ENCODE assay signal across 7 cellular contexts in genomic region chr22:22110548-22111266, GRCh38.
A peak's percentile ranks its signal among the peaks of the same experiment; 100 is the strongest.
DNase-seq lines count a peak whose midpoint lies in the region; ATAC-seq, FAIRE-seq and TF ChIP-seq lines count a peak whose summit lies in the region.

No MANE protein-coding gene starts in this region.

- dilution Hi-C loops in keratinocyte (cut with MboI; ENCODE audit: extremely low pct_ligation_motif_present, low sequenced_read_pairs): no loop called here

- H3K9me3 Mint-ChIP-seq in Calu3 (ENCODE audit: low read depth, unreplicated experiment): no peaks in the 10 kb centered on the region
- no peaks in the 10 kb centered on the region for H3K9me3 Mint-ChIP-seq in stimulated activated memory B cell treated with anti-CD40 and anti-IgM and Interleukin-4, amounts not matched to agents 10 μg/mL and 1 μg/mL and 100 μg/mL, for 72 hours

- DNase-seq in Calu3 (peak; percentile 65), NCI-H69 (lab: John Stamatoyannopoulos, UW) (peak; percentile 31), astrocyte of the cerebellum (ENCODE audit: low read depth) (peak; percentile 27), keratinocyte (ENCODE audit: low read depth, low spot score) (peak; percentile 71)

- H3K27ac Mint-ChIP-seq in Calu3 (ENCODE audit: unreplicated experiment): no peak overlapping the region
- H3K27ac Mint-ChIP-seq in stimulated activated memory B cell treated with anti-CD40 and anti-IgM and Interleukin-4, amounts not matched to agents 10 μg/mL and 1 μg/mL and 100 μg/mL, for 72 hours: peak overlapping the region; percentile 75

- H3K4me3 Mint-ChIP-seq in Calu3 (ENCODE audit: low read depth, unreplicated experiment): no peak overlapping the region
- H3K4me3 Mint-ChIP-seq in stimulated activated memory B cell treated with anti-CD40 and anti-IgM and Interleukin-4, amounts not matched to agents 10 μg/mL and 1 μg/mL and 100 μg/mL, for 72 hours: peak overlapping the region; percentile 45

- peaks cover 24% of the 10 kb centered on the region for H3K4me1 ChIP-seq in keratinocyte (ENCODE audit: control insufficient read depth, extremely low read depth, insufficient read depth, low read length)

- no peaks in the 10 kb centered on the region for H3K9me1 ChIP-seq in keratinocyte (ENCODE audit: control insufficient read depth, extremely low read depth, insufficient read depth, low read length)

- no peaks in the 10 kb centered on the region for H3K79me2 ChIP-seq in keratinocyte (ENCODE audit: control insufficient read depth, insufficient read depth, low read length)

- H3K4me3 ChIP-seq in astrocyte of the cerebellum (ENCODE audit: low read depth, low read length) (no peak overlapping the region), keratinocyte (ENCODE audit: control insufficient read depth in 2 of 3, extremely low read depth in 1 of 3, insufficient read depth in 2 of 3, low read depth in 1 of 3, low read length in 3 of 3) (peak overlapping the region in 2 of 3 experiments; percentile 28 to 58)

- H2AFZ ChIP-seq in keratinocyte (ENCODE audit: control insufficient read depth, low read length): peak overlapping the region; percentile 93

- H3K36me3 ChIP-seq in keratinocyte (ENCODE audit: control insufficient read depth in 2 of 2, extremely low read depth in 1 of 2, insufficient read depth in 2 of 2, low read length in 2 of 2): no peaks in the 10 kb centered on the region

- peak; percentile 87 for FAIRE-seq in keratinocyte (lab: Jason Lieb, UNC)

- no peaks in the 10 kb centered on the region for H3K9me3 ChIP-seq in keratinocyte (ENCODE audit: control insufficient read depth, low read depth, low read length)

- H3K27me3 ChIP-seq in keratinocyte (ENCODE audit: control insufficient read depth, extremely low read depth, insufficient read depth, low read length): no peaks in the 10 kb centered on the region

- CTCF ChIA-PET in Calu3 (lab: Charles Lee): interaction anchor here (0.6 to 1.9 kb wide), 9 partner anchors 9 to 237 kb away, joined by 3 to 6 read pairs (median 4); partner anchors contain the start of gene TOP3B

- intact Hi-C loops in Calu3 (cut with micrococcal nuclease; ENCODE audit: unreplicated experiment): no loop called here

- no TSS peak for BruUV-seq in Calu3 (replicated peaks; lab: Mats Ljungman, UMichigan)

- H3K27ac ChIP-seq in keratinocyte (ENCODE audit: control insufficient read depth, insufficient read depth, low read length): peak overlapping the region; percentile 97

- no peaks in the 10 kb centered on the region for H3K4me1 Mint-ChIP-seq in Calu3 (ENCODE audit: low read depth, unreplicated experiment)
- peaks cover 52% of the 10 kb centered on the region for H3K4me1 Mint-ChIP-seq in stimulated activated memory B cell treated with anti-CD40 and anti-IgM and Interleukin-4, amounts not matched to agents 10 μg/mL and 1 μg/mL and 100 μg/mL, for 72 hours

- in situ Hi-C loops in astrocyte of the cerebellum (cut with HindIII; ENCODE audit: low sequenced_read_pairs): no loop called here

- H3K36me3 Mint-ChIP-seq in Calu3 (ENCODE audit: insufficient read depth, unreplicated experiment): no peaks in the 10 kb centered on the region
- H3K36me3 Mint-ChIP-seq in stimulated activated memory B cell treated with anti-CD40 and anti-IgM and Interleukin-4, amounts not matched to agents 10 μg/mL and 1 μg/mL and 100 μg/mL, for 72 hours: no peaks in the 10 kb centered on the region

- H3K4me2 ChIP-seq in keratinocyte (ENCODE audit: control insufficient read depth, extremely low read depth, insufficient read depth, low read depth, low read length): peak overlapping the region; percentile 80

- peak; percentile 70 for TF ChIP-seq CTCF in Calu3 (IDR thresholded peaks at IDR 0.05; ENCODE audit: unreplicated experiment)
- peak; percentile 64 for TF ChIP-seq CTCF in astrocyte of the cerebellum (IDR thresholded peaks at IDR 0.05; ENCODE audit: low read depth, low read length, missing control alignments)
- TF ChIP-seq CTCF in keratinocyte (optimal IDR thresholded peaks at IDR 0.05 in 1 of 3, IDR thresholded peaks at IDR 0.05 in 1 of 3, conservative IDR thresholded peaks at IDR 0.05 in 1 of 3; ENCODE audit: extremely low read depth in 1 of 3, insufficient read depth in 2 of 3, low read length in 3 of 3): peak; percentile 83 to 96 (median 92)

- peaks cover 38% of the 10 kb centered on the region for H3K27me3 Mint-ChIP-seq in Calu3 (ENCODE audit: unreplicated experiment)
- H3K27me3 Mint-ChIP-seq in stimulated activated memory B cell treated with anti-CD40 and anti-IgM and Interleukin-4, amounts not matched to agents 10 μg/mL and 1 μg/mL and 100 μg/mL, for 72 hours: no peaks in the 10 kb centered on the region

- ATAC-seq in GM18858 (IDR thresholded peaks at IDR 0.05; ENCODE audit: unreplicated experiment) (peak; percentile 86), HG02943 (IDR thresholded peaks at IDR 0.05; ENCODE audit: low read depth, unreplicated experiment) (peak; percentile 75)
- peak; percentile 99 for ATAC-seq in stimulated activated memory B cell treated with anti-CD40 and anti-IgM and Interleukin-4, amounts not matched to agents 10 μg/mL and 1 μg/mL and 100 μg/mL, for 72 hours

- H4K20me1 ChIP-seq in keratinocyte (ENCODE audit: control insufficient read depth, extremely low read depth, insufficient read depth, low read length): no peaks in the 10 kb centered on the region

- peak overlapping the region; percentile 81 for H3K9ac ChIP-seq in keratinocyte (ENCODE audit: control insufficient read depth, extremely low read depth, insufficient read depth, low read length)
